25 cellular contexts compared by ENCODE assay signal in genomic region chr5:107377277-107377609, GRCh38.
DNase-seq lines count a peak whose midpoint lies in the region; ATAC-seq, FAIRE-seq and TF ChIP-seq lines count a peak whose summit lies in the region.
"Had no signal": no experiment of that assay in that cellular context is flagged by ENCODE, and none has a peak within 500 bp of the region (broad histone marks: within the 10 kb centered on the region; RNA-seq: fewer than 3 reads in every experiment).

No MANE protein-coding gene starts in this region.

- CTCF ChIA-PET in A549 (lab: Yijun Ruan, JAX): interaction anchor here (0.9 to 1.9 kb wide), 2 partner anchors 13 to 195 kb away, joined by 3 to 7 read pairs; no protein-coding TSS in a partner anchor
- CTCF ChIA-PET in HEK293 (lab: Yijun Ruan, JAX): interaction anchor here (0.7 kb wide), 2 partner anchors 99 to 169 kb away, joined by 3 to 7 read pairs; no protein-coding TSS in a partner anchor

- no peaks in the 10 kb centered on the region for H3K36me3 Mint-ChIP-seq in natural killer cell treated with Interleukin-12 subunit alpha and Interleukin-12 subunit beta and Interleukin-15 and Interleukin-18, amount 100 ng/mL, for 72 hours
- no peaks in the 10 kb centered on the region for H3K36me3 Mint-ChIP-seq in naive thymus-derived CD8-positive, alpha-beta T cell
- H3K36me3 Mint-ChIP-seq: CD4-positive, CD25-positive, alpha-beta regulatory T cell had no signal

- ATAC-seq in A549: no peak
- no peak for ATAC-seq in natural killer cell treated with Interleukin-12 subunit alpha and Interleukin-12 subunit beta and Interleukin-15 and Interleukin-18, amount 100 ng/mL, for 72 hours
- no peak for ATAC-seq in heart right ventricle
- no peak for ATAC-seq in naive thymus-derived CD8-positive, alpha-beta T cell
- ATAC-seq: Panc1 had no signal

- no peak for TF ChIP-seq EP300 in A549 (IDR thresholded peaks at IDR 0.05)

- TF ChIP-seq CTCF in A549 (IDR thresholded peaks at IDR 0.05): no peak
- TF ChIP-seq CTCF in HEK293 (tag by site-specific recombination; IDR thresholded peaks at IDR 0.05): no peak
- TF ChIP-seq CTCF in brain microvascular endothelial cell (IDR thresholded peaks at IDR 0.05; ENCODE audit: low read depth, low read length, missing control alignments): no peak
- TF ChIP-seq CTCF in left ventricle myocardium inferior (IDR thresholded peaks at IDR 0.05; ENCODE audit: borderline replicate concordance): no peak
- no peak for TF ChIP-seq CTCF in heart right ventricle (IDR thresholded peaks at IDR 0.05)

- POLR2A ChIA-PET in A549 (lab: Yijun Ruan, JAX) (no interaction called here), HEK293 (lab: Yijun Ruan, JAX) (no interaction called here)
- POLR2A ChIA-PET in naive thymus-derived CD8-positive, alpha-beta T cell (lab: Charles Lee): no interaction called here

- H3K36me3 ChIP-seq in HEK293 (ENCODE audit: control insufficient read depth in 2 of 2, insufficient read depth in 1 of 2, low read length in 2 of 2) (peaks cover 0 to 8% of the 10 kb centered on the region in 2 experiments; a peak in 1 of 3 replicates), brain microvascular endothelial cell (replicated peaks) (no peaks in the 10 kb centered on the region), left ventricle myocardium inferior (no peaks in the 10 kb centered on the region), heart right ventricle (no peaks in the 10 kb centered on the region)
- H3K36me3 ChIP-seq: BLaER1 had no signal

- H3K27ac Mint-ChIP-seq in natural killer cell treated with Interleukin-12 subunit alpha and Interleukin-12 subunit beta and Interleukin-15 and Interleukin-18, amount 100 ng/mL, for 72 hours: peak overlapping the region in 1 of 2 donors; percentile 75
- H3K27ac Mint-ChIP-seq in naive thymus-derived CD8-positive, alpha-beta T cell: no peak overlapping the region
- H3K27ac Mint-ChIP-seq: CD4-positive, CD25-positive, alpha-beta regulatory T cell had no signal

- DNase-seq in A549 (ENCODE audit: low read depth in 1 of 2, low spot score in 1 of 2): no peak
- no peak for DNase-seq in brain microvascular endothelial cell
- DNase-seq in natural killer cell treated with Interleukin-12 subunit alpha and Interleukin-12 subunit beta and Interleukin-15 and Interleukin-18, amount 100 ng/mL, for 72 hours (ENCODE audit: low spot score): no peak
- DNase-seq in left ventricle myocardium inferior: no peak
- no peak for DNase-seq in heart right ventricle
- DNase-seq in naive thymus-derived CD8-positive, alpha-beta T cell: no peak
- no peak for DNase-seq in KBM-7
- DNase-seq: 8988T; CD4-positive, CD25-positive, alpha-beta regulatory T cell; DMS53; GOT3; Kasumi-1; MV-4-11; NCI-H1105 treated with DMSO at 0.1 percent for 48 hours; NCI-H146; NCI-H2029; NCI-H446; NCI-H524 treated with DMSO at 0.1 percent for 48 hours; SHP77 treated with DMSO at 0.1 percent for 48 hours had no signal

- peak overlapping the region; percentile 68 to 92; a peak in 5 of 6 replicates for H3K27ac ChIP-seq in A549
- H3K27ac ChIP-seq in HEK293 (ENCODE audit: extremely low read depth, low read depth, low read length): no peak overlapping the region
- peak overlapping the region; percentile 67 for H3K27ac ChIP-seq in brain microvascular endothelial cell
- no peak overlapping the region for H3K27ac ChIP-seq in left ventricle myocardium inferior (replicated peaks)
- no peak overlapping the region for H3K27ac ChIP-seq in heart right ventricle
- H3K27ac ChIP-seq: BLaER1, SK-N-MC had no signal

- no peaks in the 10 kb centered on the region for H3K27me3 Mint-ChIP-seq in natural killer cell treated with Interleukin-12 subunit alpha and Interleukin-12 subunit beta and Interleukin-15 and Interleukin-18, amount 100 ng/mL, for 72 hours
- H3K27me3 Mint-ChIP-seq in naive thymus-derived CD8-positive, alpha-beta T cell: peaks cover 0 to 11% (median 5%) of the 10 kb centered on the region in 5 donors
- H3K27me3 Mint-ChIP-seq: CD4-positive, CD25-positive, alpha-beta regulatory T cell had no signal

- no peak overlapping the region for H3K4me2 ChIP-seq in A549
- H3K4me2 ChIP-seq: BLaER1 had no signal

- H3K4me1 ChIP-seq in A549: peaks cover 53% of the 10 kb centered on the region
- no peaks in the 10 kb centered on the region for H3K4me1 ChIP-seq in HEK293 (ENCODE audit: control insufficient read depth, insufficient read depth, low read length)
- H3K4me1 ChIP-seq in left ventricle myocardium inferior: peaks cover 11% of the 10 kb centered on the region
- peaks cover 0 to 14% (median 4%) of the 10 kb centered on the region in 9 donors for H3K4me1 ChIP-seq in heart right ventricle

- no peak for TF ChIP-seq RAD21 in A549 (conservative IDR thresholded peaks at IDR 0.05 in 1 of 2, IDR thresholded peaks at IDR 0.05 in 1 of 2)

- H3K27me3 ChIP-seq in brain microvascular endothelial cell (replicated peaks): no peaks in the 10 kb centered on the region
- H3K27me3 ChIP-seq in left ventricle myocardium inferior (ENCODE audit: low read depth): no peaks in the 10 kb centered on the region
- no peaks in the 10 kb centered on the region for H3K27me3 ChIP-seq in heart right ventricle
- H3K27me3 ChIP-seq: BLaER1 had no signal

- H3K4me3 ChIP-seq in A549 (no peak overlapping the region), HEK293 (ENCODE audit: low read depth, low read length) (no peak overlapping the region), brain microvascular endothelial cell (ENCODE audit: low read depth, low read length) (no peak overlapping the region), left ventricle myocardium inferior (no peak overlapping the region), heart right ventricle (no peak overlapping the region)
- H3K4me3 ChIP-seq: BLaER1, SK-N-MC had no signal

- intact Hi-C loops in left ventricle myocardium inferior (cut with micrococcal nuclease): no loop called here
- intact Hi-C loops in heart right ventricle (cut with DNase I): no loop called here

- H3K9me3 ChIP-seq in A549: no peaks in the 10 kb centered on the region
- H3K9me3 ChIP-seq in HEK293 (ENCODE audit: control insufficient read depth, insufficient read depth, low read depth, low read length): no peaks in the 10 kb centered on the region
- H3K9me3 ChIP-seq in left ventricle myocardium inferior (replicated peaks): no peaks in the 10 kb centered on the region
- no peaks in the 10 kb centered on the region for H3K9me3 ChIP-seq in heart right ventricle

- no peak for FAIRE-seq in A549 (lab: Jason Lieb, UNC)
- FAIRE-seq: D721Med, G401.6 had no signal

- in situ Hi-C loops in brain microvascular endothelial cell (cut with HindIII; ENCODE audit: low pct_ligation_motif_present, low sequenced_read_pairs) (no loop called here), KBM-7 (cut with MboI; ENCODE audit: low pct_unique_long_range_greater_than_20kb, low sequenced_read_pairs) (no loop called here)

- peak overlapping the region; percentile 42 for H3K4me3 Mint-ChIP-seq in natural killer cell treated with Interleukin-12 subunit alpha and Interleukin-12 subunit beta and Interleukin-15 and Interleukin-18, amount 100 ng/mL, for 72 hours
- no peak overlapping the region for H3K4me3 Mint-ChIP-seq in naive thymus-derived CD8-positive, alpha-beta T cell
- H3K4me3 Mint-ChIP-seq: CD4-positive, CD25-positive, alpha-beta regulatory T cell had no signal

- TF ChIP-seq POLR2A in A549 (IDR thresholded peaks at IDR 0.05; ENCODE audit: low read length): no peak

- WGBS in A549 (ENCODE audit: missing lambda C conversion rate): 88% methylated on average over 5 of the region's 5 CpGs
- 79 to 88% methylated on average over 5 of the region's 5 CpGs for WGBS in heart right ventricle, 2 donors

- H3K4me1 Mint-ChIP-seq in natural killer cell treated with Interleukin-12 subunit alpha and Interleukin-12 subunit beta and Interleukin-15 and Interleukin-18, amount 100 ng/mL, for 72 hours (ENCODE audit: low read depth in 2 of 2): peaks cover 16% of the 10 kb centered on the region in 2 donors
- peaks cover 0 to 6% (median 0%) of the 10 kb centered on the region in 4 donors for H3K4me1 Mint-ChIP-seq in naive thymus-derived CD8-positive, alpha-beta T cell
- H3K4me1 Mint-ChIP-seq: CD4-positive, CD25-positive, alpha-beta regulatory T cell had no signal

- H3K9me3 Mint-ChIP-seq in natural killer cell treated with Interleukin-12 subunit alpha and Interleukin-12 subunit beta and Interleukin-15 and Interleukin-18, amount 100 ng/mL, for 72 hours: no peaks in the 10 kb centered on the region
- H3K9me3 Mint-ChIP-seq in naive thymus-derived CD8-positive, alpha-beta T cell: peaks cover 0 to 4% (median 0%) of the 10 kb centered on the region in 9 donors
- H3K9me3 Mint-ChIP-seq: CD4-positive, CD25-positive, alpha-beta regulatory T cell had no signal

TF ChIP-seq in A549, 52 proteins besides CTCF, POLR2A, EP300 and RAD21:
- no peak for TF ChIP-seq HOXA7 (CRISPR knock-in tag; IDR thresholded peaks at IDR 0.05)
- TF ChIP-seq FOSL2 (IDR thresholded peaks at IDR 0.05): no peak
- TF ChIP-seq FOSL2 (CRISPR knock-in tag; IDR thresholded peaks at IDR 0.05): no peak

TF ChIP-seq in HEK293, 187 proteins besides CTCF, POLR2A, EP300 and RAD21:
- TF ChIP-seq INSM2 (tag by site-specific recombination; IDR thresholded peaks at IDR 0.05) (no peak), ZFHX2 (tag by site-specific recombination; conservative IDR thresholded peaks at IDR 0.05) (peak; percentile 93), EGR2 (tag by site-specific recombination; IDR thresholded peaks at IDR 0.05; ENCODE audit: low read depth) (peak; percentile 91)

Comparison
In these comparisons a context has a peak if more than half of its experiments do, and no peak if none do; other contexts are left out.
1. H3K27ac ChIP-seq: peak in A549 (2 of 2) and brain microvascular endothelial cell (single experiment); none in HEK293 (single experiment), left ventricle myocardium inferior (single experiment) and heart right ventricle (0 of 10).